ENCODE assay signal across 26 cellular contexts in genomic region chr18:55064073-55064472, GRCh38.
"Had no signal": no experiment of that assay in that cellular context is flagged by ENCODE, and none has a peak within 500 bp of the region (broad histone marks: within the 10 kb centered on the region; RNA-seq: fewer than 3 reads in every experiment).

No MANE protein-coding gene starts in this region.

- H3K27me3 ChIP-seq: gastrocnemius medialis, hepatocyte, ovary, spleen, stomach, thyroid gland, vagina had no signal

- H3K4me3 Mint-ChIP-seq: effector memory CD8-positive, alpha-beta T cell; naive thymus-derived CD8-positive, alpha-beta T cell; nephron progenitor cell had no signal

- H3K79me2 ChIP-seq: hepatocyte had no signal

- FAIRE-seq: endometrium, kidney had no signal

- ATAC-seq: effector memory CD8-positive, alpha-beta T cell; gastrocnemius medialis; left lobe of liver; naive thymus-derived CD8-positive, alpha-beta T cell; psoas muscle; right cardiac atrium had no signal

- H3K9me3 ChIP-seq: gastrocnemius medialis, ovary, psoas muscle, spleen, stomach, thyroid gland, vagina had no signal

- H3K27ac Mint-ChIP-seq: effector memory CD8-positive, alpha-beta T cell; naive thymus-derived CD8-positive, alpha-beta T cell; nephron progenitor cell had no signal

- DNase-seq: cortex of kidney; effector memory CD8-positive, alpha-beta T cell; gastrocnemius medialis; head of caudate nucleus; kidney; mesenchymal stem cell; midbrain; naive thymus-derived CD8-positive, alpha-beta T cell; nephron progenitor cell; nucleus accumbens; ovary; posterior cingulate gyrus; psoas muscle; right cardiac atrium; spleen; stimulated activated CD4-positive, alpha-beta T cell treated with anti-CD3 and anti-CD28 coated beads, Interleukin-4, amount 100 ng/mL, for 4 hours; stimulated activated naive CD4-positive, alpha-beta T cell treated with Interleukin-2 at 50 U/mL for 16 hours; stomach; thyroid gland; trophoblast cell had no signal

- H3K36me3 Mint-ChIP-seq: naive thymus-derived CD8-positive, alpha-beta T cell had no signal

- H3K4me1 ChIP-seq: gastrocnemius medialis, psoas muscle, spleen, stomach, thyroid gland, vagina had no signal

- H2AFZ ChIP-seq: hepatocyte had no signal

- H3K4me2 ChIP-seq: hepatocyte had no signal

- H3K9me3 Mint-ChIP-seq: effector memory CD8-positive, alpha-beta T cell had no signal

- H3K36me3 ChIP-seq: gastrocnemius medialis, ovary, spleen, stomach, thyroid gland, vagina had no signal

- H3K27ac ChIP-seq: gastrocnemius medialis, hepatocyte, ovary, psoas muscle, skin epidermis, spleen, stomach, thyroid gland, vagina had no signal

- H3K4me3 ChIP-seq: gastrocnemius medialis, hepatocyte, lung, ovary, psoas muscle, skin epidermis, spleen, stomach, thyroid gland, vagina had no signal

- H3K4me1 Mint-ChIP-seq: nephron progenitor cell had no signal
